In the genomic region with DNA sequence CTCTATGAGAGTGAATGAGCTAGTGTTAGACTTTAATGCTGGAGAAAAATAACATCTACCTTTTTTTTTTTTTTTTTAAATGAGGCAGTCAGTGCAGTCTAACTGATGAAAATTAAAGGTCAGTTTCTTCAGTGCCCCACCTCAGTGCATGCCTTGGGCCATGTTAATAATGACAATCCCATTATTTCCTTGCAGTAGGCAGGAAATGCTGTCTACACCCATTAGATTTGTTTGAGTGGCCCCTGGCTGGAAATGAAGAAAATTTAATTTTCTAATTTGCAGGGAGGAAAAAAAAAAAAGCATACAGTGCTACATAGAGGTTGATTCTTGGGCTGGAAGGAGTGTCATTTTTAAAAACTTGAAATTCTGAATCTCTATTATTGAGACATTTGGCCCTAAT, we compare ENCODE assay signal across 19 cellular contexts.
"Had no signal": no experiment of that assay in that cellular context is flagged by ENCODE, and none has a peak within 500 bp of the region (broad histone marks: within the 10 kb centered on the region; RNA-seq: fewer than 3 reads in every experiment).

No MANE protein-coding gene starts in this region.

- H3K4me3 ChIP-seq: body of pancreas, colonic mucosa, transverse colon had no signal

- H3K27ac Mint-ChIP-seq: activated B cell treated with CpG ODN at 0.5 μM for 24 hours; activated CD4-positive, alpha-beta memory T cell treated with anti-CD3 and anti-CD28 coated beads, Interleukin-2, amount 10 ng/mL, durations not matched to agents 7 days and 5 days; activated naive CD4-positive, alpha-beta T cell treated with anti-CD3 and anti-CD28 coated beads for 36 hours; activated T-helper 2 cell treated with anti-CD3 and anti-CD28 coated beads, Interferon-gamma antibody, Interleukin-2, Interleukin-4, amounts not matched to agents 10 μg/mL and 5 μg/mL and 100 μg/mL, durations not matched to agents 14 hours and 24 hours and 36 hours had no signal

- H3K9me3 Mint-ChIP-seq: activated B cell treated with CpG ODN at 0.5 μM for 24 hours; activated CD4-positive, alpha-beta memory T cell treated with anti-CD3 and anti-CD28 coated beads, Interleukin-2, amount 10 ng/mL, durations not matched to agents 7 days and 5 days; activated T-helper 2 cell treated with anti-CD3 and anti-CD28 coated beads, Interferon-gamma antibody, Interleukin-2, Interleukin-4, amounts not matched to agents 10 μg/mL and 5 μg/mL and 100 μg/mL, durations not matched to agents 14 hours and 24 hours and 36 hours had no signal

- H3K9me3 ChIP-seq: body of pancreas, colonic mucosa, transverse colon had no signal

- H3K27me3 Mint-ChIP-seq: activated B cell treated with CpG ODN at 0.5 μM for 24 hours; activated CD4-positive, alpha-beta memory T cell treated with anti-CD3 and anti-CD28 coated beads, Interleukin-2, amount 10 ng/mL, durations not matched to agents 7 days and 5 days; naive thymus-derived CD4-positive, alpha-beta T cell had no signal

- H3K27me3 ChIP-seq: body of pancreas, colonic mucosa, transverse colon had no signal

- DNase-seq: activated B cell treated with CpG ODN at 0.5 μM for 24 hours; activated CD4-positive, alpha-beta memory T cell treated with anti-CD3 and anti-CD28 coated beads, Interleukin-2, amount 10 ng/mL, durations not matched to agents 7 days and 5 days; activated CD4-positive, alpha-beta T cell treated with anti-CD3 and anti-CD28 coated beads for 4 hours; activated naive CD4-positive, alpha-beta T cell treated with anti-CD3 and anti-CD28 coated beads for 36 hours; activated T-cell treated with anti-CD3 and anti-CD28 coated beads, Interleukin-2, amount 50 U/mL, for 1 hour; caudate nucleus; colonic mucosa; erythroblast; foreskin melanocyte; glutamatergic neuron; hypothalamus; left ventricle myocardium superior; naive thymus-derived CD4-positive, alpha-beta T cell; nucleus accumbens; stimulated activated CD4-positive, alpha-beta T cell treated with anti-CD3 and anti-CD28 coated beads, Interleukin-2, amount 100 ng/mL, for 24 hours; stimulated activated naive CD8-positive, alpha-beta T cell treated with anti-CD3 and anti-CD28 coated beads, Interleukin-15, Interleukin-2, amounts not matched to agents 100 U/mL and 50 U/mL, for 24 hours; transverse colon had no signal

- H3K4me3 Mint-ChIP-seq: activated B cell treated with CpG ODN at 0.5 μM for 24 hours; activated CD4-positive, alpha-beta memory T cell treated with anti-CD3 and anti-CD28 coated beads, Interleukin-2, amount 10 ng/mL, durations not matched to agents 7 days and 5 days; activated naive CD4-positive, alpha-beta T cell treated with anti-CD3 and anti-CD28 coated beads for 36 hours had no signal

- ATAC-seq: body of pancreas; left ventricle myocardium superior; naive thymus-derived CD4-positive, alpha-beta T cell had no signal

- H3K36me3 ChIP-seq: colonic mucosa, transverse colon had no signal

- H3K27ac ChIP-seq: colonic mucosa had no signal
